ENCODE assay signal across 1 cellular context in the genomic region with DNA sequence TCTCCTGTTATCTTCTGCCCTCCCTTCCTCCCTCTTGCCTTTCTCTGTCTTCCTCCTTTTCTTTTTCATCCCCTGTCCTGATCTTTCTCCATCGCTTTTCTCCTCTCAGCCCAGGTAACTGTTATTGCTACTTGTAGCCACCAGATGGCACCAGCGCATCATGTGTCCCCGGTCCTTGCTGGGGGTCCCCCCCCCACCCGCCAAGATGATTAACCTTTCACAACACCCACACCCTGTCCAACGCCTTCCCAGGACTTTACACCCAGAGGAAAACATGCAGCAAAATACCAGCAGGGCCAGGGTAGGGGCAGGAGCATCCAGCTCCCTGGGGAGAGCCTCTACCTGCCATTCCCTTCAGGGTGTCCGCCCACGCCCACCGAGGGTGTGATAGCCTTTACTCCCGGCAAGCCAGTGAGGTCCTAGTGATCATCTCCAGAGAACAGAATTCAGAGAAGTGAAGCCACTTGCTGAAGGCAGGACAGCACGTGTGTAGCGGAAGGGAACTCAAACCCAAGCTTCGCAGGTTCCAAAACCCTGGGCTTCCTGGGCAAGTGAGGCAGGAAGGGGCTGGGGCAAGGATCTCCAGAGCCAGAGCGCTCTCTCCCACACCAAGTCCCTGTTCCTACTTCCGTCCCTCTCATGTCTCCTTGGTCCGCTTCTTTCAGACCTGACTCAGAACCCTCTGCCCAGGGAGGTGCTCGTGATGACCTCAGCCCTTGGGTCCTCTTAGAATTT.
TF ChIP-seq lines count a peak whose summit lies in the region.

No MANE protein-coding gene starts in this region.

TF ChIP-seq in GM12878, 131 proteins besides CTCF, POLR2A, EP300 and RAD21 (continued from another document):
- TF ChIP-seq E2F4 (IDR thresholded peaks at IDR 0.05; ENCODE audit: low read depth, low read length) (no peak), PML (IDR thresholded peaks at IDR 0.05; ENCODE audit: low read length) (no peak), ZZZ3 (IDR thresholded peaks at IDR 0.05; ENCODE audit: control insufficient read depth, insufficient read length, low read depth) (no peak), ZBED1 (IDR thresholded peaks at IDR 0.05; ENCODE audit: borderline replicate concordance) (no peak), NR2C1 (IDR thresholded peaks at IDR 0.05) (no peak), SMC3 (IDR thresholded peaks at IDR 0.05; ENCODE audit: borderline replicate concordance, low read length) (peak; percentile 95), ATF2 (IDR thresholded peaks at IDR 0.05; ENCODE audit: low read length) (no peak), STAT3 (IDR thresholded peaks at IDR 0.05; ENCODE audit: low read depth, low read length) (no peak), ZSCAN29 (IDR thresholded peaks at IDR 0.05) (no peak), RB1 (IDR thresholded peaks at IDR 0.05; ENCODE audit: borderline replicate concordance) (peak; percentile 70; the same call in 1 of the 2 replicates), SIN3A (IDR thresholded peaks at IDR 0.05; ENCODE audit: low read depth, low read length) (no peak), STAT1 (conservative IDR thresholded peaks at IDR 0.05) (no peak), CBX5 (IDR thresholded peaks at IDR 0.05; ENCODE audit: low read depth) (no peak), DPF2 (IDR thresholded peaks at IDR 0.05) (no peak), CBFB (IDR thresholded peaks at IDR 0.05; ENCODE audit: low read depth) (no peak), RELB (IDR thresholded peaks at IDR 0.05; ENCODE audit: low read depth) (no peak), TCF7 (IDR thresholded peaks at IDR 0.05; ENCODE audit: borderline replicate concordance) (no peak), NFYA (IDR thresholded peaks at IDR 0.05; ENCODE audit: borderline replicate concordance, low read depth, low read length) (no peak), POLR2AphosphoS5 (IDR thresholded peaks at IDR 0.05; ENCODE audit: low read length) (no peak), WRNIP1 (IDR thresholded peaks at IDR 0.05; ENCODE audit: borderline replicate concordance, low read depth, low read length) (no peak), MEF2B (IDR thresholded peaks at IDR 0.05; ENCODE audit: partially characterized antibody, poor library complexity, severe bottlenecking) (peak; percentile 34), HDGF (IDR thresholded peaks at IDR 0.05) (peak; percentile 45; the same call in 1 of the 2 replicates)
- TF ChIP-seq, protein P1, sequence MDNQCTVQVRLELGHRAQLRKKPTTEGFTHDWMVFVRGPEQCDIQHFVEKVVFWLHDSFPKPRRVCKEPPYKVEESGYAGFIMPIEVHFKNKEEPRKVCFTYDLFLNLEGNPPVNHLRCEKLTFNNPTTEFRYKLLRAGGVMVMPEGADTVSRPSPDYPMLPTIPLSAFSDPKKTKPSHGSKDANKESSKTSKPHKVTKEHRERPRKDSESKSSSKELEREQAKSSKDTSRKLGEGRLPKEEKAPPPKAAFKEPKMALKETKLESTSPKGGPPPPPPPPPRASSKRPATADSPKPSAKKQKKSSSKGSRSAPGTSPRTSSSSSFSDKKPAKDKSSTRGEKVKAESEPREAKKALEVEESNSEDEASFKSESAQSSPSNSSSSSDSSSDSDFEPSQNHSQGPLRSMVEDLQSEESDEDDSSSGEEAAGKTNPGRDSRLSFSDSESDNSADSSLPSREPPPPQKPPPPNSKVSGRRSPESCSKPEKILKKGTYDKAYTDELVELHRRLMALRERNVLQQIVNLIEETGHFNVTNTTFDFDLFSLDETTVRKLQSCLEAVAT (IDR thresholded peaks at IDR 0.05) = no peak
- TF ChIP-seq, protein P2, sequence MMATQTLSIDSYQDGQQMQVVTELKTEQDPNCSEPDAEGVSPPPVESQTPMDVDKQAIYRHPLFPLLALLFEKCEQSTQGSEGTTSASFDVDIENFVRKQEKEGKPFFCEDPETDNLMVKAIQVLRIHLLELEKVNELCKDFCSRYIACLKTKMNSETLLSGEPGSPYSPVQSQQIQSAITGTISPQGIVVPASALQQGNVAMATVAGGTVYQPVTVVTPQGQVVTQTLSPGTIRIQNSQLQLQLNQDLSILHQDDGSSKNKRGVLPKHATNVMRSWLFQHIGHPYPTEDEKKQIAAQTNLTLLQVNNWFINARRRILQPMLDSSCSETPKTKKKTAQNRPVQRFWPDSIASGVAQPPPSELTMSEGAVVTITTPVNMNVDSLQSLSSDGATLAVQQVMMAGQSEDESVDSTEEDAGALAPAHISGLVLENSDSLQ (IDR thresholded peaks at IDR 0.05) = no peak
- TF ChIP-seq, protein P3, sequence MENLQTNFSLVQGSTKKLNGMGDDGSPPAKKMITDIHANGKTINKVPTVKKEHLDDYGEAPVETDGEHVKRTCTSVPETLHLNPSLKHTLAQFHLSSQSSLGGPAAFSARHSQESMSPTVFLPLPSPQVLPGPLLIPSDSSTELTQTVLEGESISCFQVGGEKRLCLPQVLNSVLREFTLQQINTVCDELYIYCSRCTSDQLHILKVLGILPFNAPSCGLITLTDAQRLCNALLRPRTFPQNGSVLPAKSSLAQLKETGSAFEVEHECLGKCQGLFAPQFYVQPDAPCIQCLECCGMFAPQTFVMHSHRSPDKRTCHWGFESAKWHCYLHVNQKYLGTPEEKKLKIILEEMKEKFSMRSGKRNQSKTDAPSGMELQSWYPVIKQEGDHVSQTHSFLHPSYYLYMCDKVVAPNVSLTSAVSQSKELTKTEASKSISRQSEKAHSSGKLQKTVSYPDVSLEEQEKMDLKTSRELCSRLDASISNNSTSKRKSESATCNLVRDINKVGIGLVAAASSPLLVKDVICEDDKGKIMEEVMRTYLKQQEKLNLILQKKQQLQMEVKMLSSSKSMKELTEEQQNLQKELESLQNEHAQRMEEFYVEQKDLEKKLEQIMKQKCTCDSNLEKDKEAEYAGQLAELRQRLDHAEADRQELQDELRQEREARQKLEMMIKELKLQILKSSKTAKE (IDR thresholded peaks at IDR 0.05; ENCODE audit: low read depth, poor library complexity, severe bottlenecking) = no peak
